17 cellular contexts compared by ENCODE assay signal in the genomic region with DNA sequence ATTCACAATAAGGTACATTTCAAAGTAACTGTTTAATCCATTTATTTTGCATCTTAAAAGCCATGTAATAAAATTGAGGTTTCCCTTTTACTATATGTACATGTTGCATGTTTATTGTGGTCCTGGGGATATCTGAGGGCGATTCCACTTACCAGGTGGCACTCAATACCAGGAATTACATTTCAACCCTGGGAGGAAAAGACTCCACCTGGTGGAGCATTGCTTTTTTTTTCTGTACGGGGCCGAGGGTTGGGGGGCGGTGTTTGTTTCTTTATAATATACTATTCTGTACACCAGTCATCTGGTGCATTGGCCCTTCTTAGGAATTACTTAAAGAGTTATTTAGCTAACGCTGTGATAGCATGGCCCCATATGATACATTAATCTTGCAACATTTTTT. TPM values are rescaled to one million over a fixed set of nuclear protein-coding genes. Genes with fewer than 3 reads are reported as not detected.
DNase-seq lines count a peak whose midpoint lies in the region; ATAC-seq, FAIRE-seq and TF ChIP-seq lines count a peak whose summit lies in the region.
"Had no signal": no experiment of that assay in that cellular context is flagged by ENCODE, and none has a peak within 500 bp of the region (broad histone marks: within the 10 kb centered on the region; RNA-seq: fewer than 3 reads in every experiment).

No MANE protein-coding gene starts in this region.

- H2AFZ ChIP-seq in GM12878 (ENCODE audit: control insufficient read depth, low read depth, low read length) = no peak overlapping the region

- intact Hi-C loops in GM12878 (cut with micrococcal nuclease; ENCODE audit: unreplicated experiment) = no loop called here

- peak; percentile 39 for TF ChIP-seq CTCF in NB4 (IDR thresholded peaks at IDR 0.05; ENCODE audit: low read depth, low read length)
- no peak for TF ChIP-seq CTCF in GM12878 (IDR thresholded peaks at IDR 0.05 in 2 of 3, conservative IDR thresholded peaks at IDR 0.05 in 1 of 3; ENCODE audit: control insufficient read depth in 2 of 3, extremely low read depth in 1 of 3, insufficient read depth in 1 of 3, low read depth in 3 of 3, low read length in 3 of 3)
- TF ChIP-seq CTCF in retinal pigment epithelial cell (conservative IDR thresholded peaks at IDR 0.05; ENCODE audit: low read depth, low read length) = peak; percentile 16

- TF ChIP-seq POLR2A in NB4 (IDR thresholded peaks at IDR 0.05; ENCODE audit: extremely low read depth, insufficient read length) = no peak
- TF ChIP-seq POLR2A in GM12878 (IDR thresholded peaks at IDR 0.05; ENCODE audit: low read depth, low read length) = no peak

- SMC1A ChIA-PET in GM12878 (lab: Charles Lee; ENCODE audit: uncharacterized antibody, unreplicated experiment) = interaction anchor here (0.6 to 1.5 kb wide), 9 partner anchors 13 to 294 kb away, joined by 3 to 4 read pairs (median 3); no protein-coding TSS in a partner anchor

- no peaks in the 10 kb centered on the region for H3K36me3 ChIP-seq in GM12878 (ENCODE audit: control insufficient read depth in 2 of 2, insufficient read depth in 2 of 2, low read length in 1 of 2)

- DNase-seq in NCI-H82 (lab: John Stamatoyannopoulos, UW) (peak; percentile 27), NCI-H82 treated with DMSO at 0.1 percent for 48 hours (lab: John Stamatoyannopoulos, UW; ENCODE audit: unreplicated experiment) (no peak), NB4 (ENCODE audit: low read depth) (peak; percentile 40), GM12878 (ENCODE audit: low read depth, low spot score) (no peak), retinal pigment epithelial cell (ENCODE audit: low read depth) (no peak), dermis blood vessel endothelial cell (no peak), cerebellar nuclear complex (lab: John Stamatoyannopoulos, UW) (no peak)
- no peak for DNase-seq in activated T-cell treated with anti-CD3 and anti-CD28 coated beads, Interleukin-2, amount 50 U/mL, for 48 hours
- DNase-seq: activated CD4-positive, alpha-beta memory T cell treated with anti-CD3 and anti-CD28 coated beads for 36 hours; GDM1; NCI-H1048; nucleus accumbens; stimulated activated CD4-positive, alpha-beta T cell treated with anti-CD3 and anti-CD28 coated beads, Interleukin-1b, Interleukin-23, amount 100 ng/mL, for 48 hours; substantia nigra had no signal

- H3K4me3 ChIP-seq in NB4 (ENCODE audit: low read depth, low read length) (no peak overlapping the region), GM12878 (no peak overlapping the region), retinal pigment epithelial cell (ENCODE audit: low read length) (no peak overlapping the region)

- no peaks in the 10 kb centered on the region for H3K4me1 ChIP-seq in GM12878 (ENCODE audit: control insufficient read depth, insufficient read depth, low read length)

- H3K27me3 ChIP-seq in GM12878 (replicated peaks in 1 of 2; ENCODE audit: control insufficient read depth in 2 of 2, insufficient read depth in 2 of 2, low read length in 1 of 2) = no peaks in the 10 kb centered on the region

- no peaks in the 10 kb centered on the region for H4K20me1 ChIP-seq in GM12878 (ENCODE audit: control insufficient read depth, insufficient read depth)

- no peak overlapping the region for H3K27ac ChIP-seq in GM12878 (ENCODE audit: control insufficient read depth, insufficient read depth)

- no peaks in the 10 kb centered on the region for H3K79me2 ChIP-seq in GM12878 (ENCODE audit: control insufficient read depth, insufficient read depth, low read length)

- CTCF ChIA-PET in GM12878 (lab: Yijun Ruan, JAX) = interaction anchor here (0.9 to 1.4 kb wide), 6 partner anchors 23 to 278 kb away, joined by 3 to 6 read pairs (median 3); no protein-coding TSS in a partner anchor

- H3K9me3 ChIP-seq in GM12878 (replicated peaks; ENCODE audit: control insufficient read depth, insufficient read depth, low read length) = no peaks in the 10 kb centered on the region

- H3K4me2 ChIP-seq in GM12878 (ENCODE audit: control insufficient read depth, insufficient read depth) = no peak overlapping the region

- in situ Hi-C loops in GM12878 (cut with MboI) = no loop called here

- no peak for TF ChIP-seq RAD21 in GM12878 (IDR thresholded peaks at IDR 0.05; ENCODE audit: insufficient read depth, low read depth, low read length)

- WGBS in GM12878 (ENCODE audit: insufficient coverage, insufficient replicate concordance, low lambda C conversion rate, missing lambda C conversion rate) = 24% methylated on average over 5 of the region's 5 CpGs

- 0 out of 3 replicates have a peak, but pooled peaks have one; percentile 15 for ATAC-seq in GM12878
- ATAC-seq: sciatic nerve had no signal

- POLR2A ChIA-PET in GM12878 (lab: Charles Lee) = no interaction called here

- no peak for TF ChIP-seq EP300 in GM12878 (IDR thresholded peaks at IDR 0.05; ENCODE audit: borderline replicate concordance in 1 of 2, control insufficient read depth in 1 of 2, low read depth in 2 of 2, low read length in 2 of 2)

- BruUV-seq in GM12878 (replicated peaks; lab: Mats Ljungman, UMichigan) = no TSS peak

- H3K9ac ChIP-seq in GM12878 (ENCODE audit: control insufficient read depth, insufficient read depth, low read length) = no peak overlapping the region

- no peak for FAIRE-seq in GM12878 (lab: Jason Lieb, UNC)
- FAIRE-seq: bronchial epithelial cell had no signal

- RAD21 ChIA-PET in GM12878 (lab: Charles Lee; ENCODE audit: unreplicated experiment) = interaction anchor here (1.2 to 1.4 kb wide), 2 partner anchors 246 to 272 kb away, joined by 3 to 4 read pairs; no protein-coding TSS in a partner anchor

TF ChIP-seq in GM12878, 131 proteins besides CTCF, POLR2A, EP300 and RAD21 (continues in another document):
- TF ChIP-seq, protein P1, sequence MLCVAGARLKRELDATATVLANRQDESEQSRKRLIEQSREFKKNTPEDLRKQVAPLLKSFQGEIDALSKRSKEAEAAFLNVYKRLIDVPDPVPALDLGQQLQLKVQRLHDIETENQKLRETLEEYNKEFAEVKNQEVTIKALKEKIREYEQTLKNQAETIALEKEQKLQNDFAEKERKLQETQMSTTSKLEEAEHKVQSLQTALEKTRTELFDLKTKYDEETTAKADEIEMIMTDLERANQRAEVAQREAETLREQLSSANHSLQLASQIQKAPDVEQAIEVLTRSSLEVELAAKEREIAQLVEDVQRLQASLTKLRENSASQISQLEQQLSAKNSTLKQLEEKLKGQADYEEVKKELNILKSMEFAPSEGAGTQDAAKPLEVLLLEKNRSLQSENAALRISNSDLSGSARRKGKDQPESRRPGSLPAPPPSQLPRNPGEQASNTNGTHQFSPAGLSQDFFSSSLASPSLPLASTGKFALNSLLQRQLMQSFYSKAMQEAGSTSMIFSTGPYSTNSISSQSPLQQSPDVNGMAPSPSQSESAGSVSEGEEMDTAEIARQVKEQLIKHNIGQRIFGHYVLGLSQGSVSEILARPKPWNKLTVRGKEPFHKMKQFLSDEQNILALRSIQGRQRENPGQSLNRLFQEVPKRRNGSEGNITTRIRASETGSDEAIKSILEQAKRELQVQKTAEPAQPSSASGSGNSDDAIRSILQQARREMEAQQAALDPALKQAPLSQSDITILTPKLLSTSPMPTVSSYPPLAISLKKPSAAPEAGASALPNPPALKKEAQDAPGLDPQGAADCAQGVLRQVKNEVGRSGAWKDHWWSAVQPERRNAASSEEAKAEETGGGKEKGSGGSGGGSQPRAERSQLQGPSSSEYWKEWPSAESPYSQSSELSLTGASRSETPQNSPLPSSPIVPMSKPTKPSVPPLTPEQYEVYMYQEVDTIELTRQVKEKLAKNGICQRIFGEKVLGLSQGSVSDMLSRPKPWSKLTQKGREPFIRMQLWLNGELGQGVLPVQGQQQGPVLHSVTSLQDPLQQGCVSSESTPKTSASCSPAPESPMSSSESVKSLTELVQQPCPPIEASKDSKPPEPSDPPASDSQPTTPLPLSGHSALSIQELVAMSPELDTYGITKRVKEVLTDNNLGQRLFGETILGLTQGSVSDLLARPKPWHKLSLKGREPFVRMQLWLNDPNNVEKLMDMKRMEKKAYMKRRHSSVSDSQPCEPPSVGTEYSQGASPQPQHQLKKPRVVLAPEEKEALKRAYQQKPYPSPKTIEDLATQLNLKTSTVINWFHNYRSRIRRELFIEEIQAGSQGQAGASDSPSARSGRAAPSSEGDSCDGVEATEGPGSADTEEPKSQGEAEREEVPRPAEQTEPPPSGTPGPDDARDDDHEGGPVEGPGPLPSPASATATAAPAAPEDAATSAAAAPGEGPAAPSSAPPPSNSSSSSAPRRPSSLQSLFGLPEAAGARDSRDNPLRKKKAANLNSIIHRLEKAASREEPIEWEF (IDR thresholded peaks at IDR 0.05; ENCODE audit: insufficient replicate concordance, low read depth, low read length) = no peak
- TF ChIP-seq GABPA (IDR thresholded peaks at IDR 0.05; ENCODE audit: low read depth) (no peak), CHD4 (IDR thresholded peaks at IDR 0.05) (no peak), EED (IDR thresholded peaks at IDR 0.05; ENCODE audit: low read depth) (no peak)
- TF ChIP-seq, protein P2, sequence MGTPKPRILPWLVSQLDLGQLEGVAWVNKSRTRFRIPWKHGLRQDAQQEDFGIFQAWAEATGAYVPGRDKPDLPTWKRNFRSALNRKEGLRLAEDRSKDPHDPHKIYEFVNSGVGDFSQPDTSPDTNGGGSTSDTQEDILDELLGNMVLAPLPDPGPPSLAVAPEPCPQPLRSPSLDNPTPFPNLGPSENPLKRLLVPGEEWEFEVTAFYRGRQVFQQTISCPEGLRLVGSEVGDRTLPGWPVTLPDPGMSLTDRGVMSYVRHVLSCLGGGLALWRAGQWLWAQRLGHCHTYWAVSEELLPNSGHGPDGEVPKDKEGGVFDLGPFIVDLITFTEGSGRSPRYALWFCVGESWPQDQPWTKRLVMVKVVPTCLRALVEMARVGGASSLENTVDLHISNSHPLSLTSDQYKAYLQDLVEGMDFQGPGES (IDR thresholded peaks at IDR 0.05) = no peak

RNA-seq across cellular contexts. Expression of a gene that starts 7.1 kb away (rescaled TPM):
- total RNA-seq in GM12878 (2013; cell fraction: nucleolus; rRNA removed) = 0.44 and 0.96 TPM in 2 replicates
- total RNA-seq in GM12878 (2014; rRNA removed) (0.96 and 0.98 TPM in 2 replicates), GM12878 (2014; rRNA removed; fragmentation: Illumina TruSeq; extraction: Trizol) (1.1 and 1.5 TPM in 2 replicates), GM12878 (2021) (1.2 and 1.5 TPM in 2 replicates), dermis blood vessel endothelial cell (3.4 and 8.8 TPM in 2 replicates)
- polyA plus RNA-seq in GM12878 (2011; ENCODE audit: low read depth) = 0.63 TPM
- polyA plus RNA-seq in GM12878 (2011; rRNA removed) (0.10 TPM in 1 of 2 replicates, not detected in the other), GM12878 (2014; fragmentation: Illumina TruSeq; extraction: Trizol) (1.0 and 2.4 TPM in 2 replicates), GM12878 (2014; fragmentation: Nextera tagmentation; extraction: Ambion mirVana) (1 to 10 TPM; 1.4 to 1.7 TPM), GM12878 (2014; rRNA removed) (0.41 TPM in 2 replicates), GM12878 (2016; fragmentation: Nextera tagmentation; extraction: Ambion mirVana) (under 1 TPM; 0.13 to 0.80 TPM)
- 0.10 TPM in 1 of 2 replicates, not detected in the other for polyA plus RNA-seq in GM12878 (2011; cell fraction: cytosol; rRNA removed)
- polyA plus RNA-seq in GM12878 (2011; cell fraction: nucleus; rRNA removed) = 0.25 TPM in 1 of 2 replicates, not detected in the other
- polyA plus RNA-seq in GM12878 (2012) = 0.51 and 0.65 TPM in 2 replicates
- not detected in 2 replicates for polyA minus RNA-seq in GM12878 (2011; rRNA and poly(A)+ RNA removed)
- not detected in 2 replicates for polyA minus RNA-seq in GM12878 (2011; cell fraction: cytosol; rRNA and poly(A)+ RNA removed)
- 0.19 TPM in 1 of 2 replicates, not detected in the other for polyA minus RNA-seq in GM12878 (2011; cell fraction: nucleus; rRNA and poly(A)+ RNA removed)
- total RNA-seq: activated CD4-positive, alpha-beta memory T cell treated with anti-CD3 and anti-CD28 coated beads for 36 hours; activated T-helper 1 cell treated with anti-CD3 and anti-CD28 coated beads, Interleukin-12 subunit alpha, Interleukin-12 subunit beta, Interleukin-2, Interleukin-4 antibody, amounts not matched to agents 30 ng/mL and 10 ng/mL and 1 ng/mL, durations not matched to agents 14 hours and 24 hours and 36 hours had no signal

Comparison
In these comparisons a context has a peak if more than half of its experiments do, and no peak if none do; other contexts are left out.
1. DNase-seq: peak in NCI-H82 (single experiment) and NB4 (single experiment); none in NCI-H82 treated with DMSO at 0.1 percent for 48 hours (single experiment), GM12878 (single experiment), retinal pigment epithelial cell (single experiment), dermis blood vessel endothelial cell (single experiment), activated T-cell treated with anti-CD3 and anti-CD28 coated beads, Interleukin-2, amount 50 U/mL, for 48 hours (0 of 2) and cerebellar nuclear complex (0 of 2).
2. CTCF ChIP-seq: peak in NB4 (single experiment) and retinal pigment epithelial cell (single experiment); none in GM12878 (0 of 3).